Comparison of ENCODE assay signal across 24 cellular contexts in the genomic region with DNA sequence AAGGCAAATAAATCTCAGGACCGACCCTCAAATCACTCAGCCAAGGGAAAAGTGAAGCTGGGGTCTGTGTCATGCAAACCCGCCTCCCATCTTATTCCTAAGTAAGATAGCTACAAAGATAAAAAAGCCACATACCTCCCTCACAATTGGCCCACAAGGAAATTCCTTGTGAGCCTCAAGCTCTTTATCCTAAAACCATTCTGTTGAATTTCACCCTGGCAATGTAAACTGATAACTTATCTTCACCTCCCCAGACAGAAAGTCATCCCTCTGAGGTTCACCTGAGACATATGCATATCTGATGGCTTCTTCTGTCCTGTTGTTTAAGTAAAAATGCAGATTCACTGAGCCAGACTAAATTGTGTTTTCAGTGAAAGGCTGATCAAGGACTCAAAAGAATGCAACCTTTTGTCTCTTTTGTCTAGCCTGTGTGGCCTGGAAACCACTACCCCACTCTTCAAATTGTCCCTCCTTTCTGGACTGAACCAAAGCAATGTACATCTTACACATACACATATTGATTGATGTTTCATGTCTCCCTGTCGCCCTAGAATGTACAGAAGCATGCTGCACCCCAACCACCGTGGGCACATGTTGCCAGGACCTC.
"Had no signal": no experiment of that assay in that cellular context is flagged by ENCODE, and none has a peak within 500 bp of the region (broad histone marks: within the 10 kb centered on the region; RNA-seq: fewer than 3 reads in every experiment).

No MANE protein-coding gene starts in this region.

- H3K36me3 Mint-ChIP-seq: activated CD4-positive, alpha-beta memory T cell treated with anti-CD3 and anti-CD28 coated beads for 36 hours; activated naive CD4-positive, alpha-beta T cell treated with anti-CD3 and anti-CD28 coated beads, Interleukin-2, amount 50 U/mL, for 72 hours; stimulated activated memory B cell treated with anti-CD40 and anti-IgM and Interleukin-4, amounts not matched to agents 10 μg/mL and 1 μg/mL and 100 μg/mL, for 72 hours had no signal

- H3K27me3 Mint-ChIP-seq: activated CD4-positive, alpha-beta memory T cell treated with anti-CD3 and anti-CD28 coated beads for 36 hours; activated CD4-positive, alpha-beta T cell treated with anti-CD3 and anti-CD28 coated beads for 36 hours; stimulated activated memory B cell treated with anti-CD40 and anti-IgM and Interleukin-4, amounts not matched to agents 10 μg/mL and 1 μg/mL and 100 μg/mL, for 72 hours had no signal

- H3K27ac ChIP-seq: adrenal gland, lower lobe of right lung, ovary, right lobe of liver, thoracic aorta, upper lobe of right lung, WERI-Rb-1 had no signal

- H3K4me1 Mint-ChIP-seq: activated CD4-positive, alpha-beta T cell treated with anti-CD3 and anti-CD28 coated beads for 36 hours; stimulated activated memory B cell treated with anti-CD40 and anti-IgM and Interleukin-4, amounts not matched to agents 10 μg/mL and 1 μg/mL and 100 μg/mL, for 72 hours had no signal

- ATAC-seq: activated CD4-positive, alpha-beta T cell treated with anti-CD3 and anti-CD28 coated beads for 36 hours; activated naive CD4-positive, alpha-beta T cell treated with anti-CD3 and anti-CD28 coated beads, Interleukin-2, amount 50 U/mL, for 72 hours; lower lobe of right lung; right lobe of liver; stimulated activated memory B cell treated with anti-CD40 and anti-IgM and Interleukin-4, amounts not matched to agents 10 μg/mL and 1 μg/mL and 100 μg/mL, for 72 hours; upper lobe of right lung had no signal

- H3K9me3 ChIP-seq: adrenal gland, lower lobe of right lung, ovary, right lobe of liver, thoracic aorta, upper lobe of right lung had no signal

- H3K4me2 ChIP-seq: smooth muscle cell had no signal

- H3K9me3 Mint-ChIP-seq: activated naive CD4-positive, alpha-beta T cell treated with anti-CD3 and anti-CD28 coated beads, Interleukin-2, amount 50 U/mL, for 72 hours; stimulated activated memory B cell treated with anti-CD40 and anti-IgM and Interleukin-4, amounts not matched to agents 10 μg/mL and 1 μg/mL and 100 μg/mL, for 72 hours; T-helper 1 cell treated with Interleukin-12 subunit alpha and Interleukin-12 subunit beta and Interleukin-4 antibody, amounts not matched to agents 30 μg/mL and 1 μg/mL, for 36 hours had no signal

- H3K4me3 Mint-ChIP-seq: activated CD4-positive, alpha-beta memory T cell treated with anti-CD3 and anti-CD28 coated beads for 36 hours; activated CD4-positive, alpha-beta T cell treated with anti-CD3 and anti-CD28 coated beads for 36 hours; activated T-helper 1 cell treated with anti-CD3 and anti-CD28 coated beads, Interleukin-12 subunit alpha, Interleukin-12 subunit beta, Interleukin-2, Interleukin-4 antibody, amounts not matched to agents 30 ng/mL and 10 ng/mL and 1 ng/mL, durations not matched to agents 14 hours and 24 hours and 36 hours; dendritic cell treated with granulocyte-macrophage colony-stimulating factor and Interleukin-4, amounts not matched to agents 40 ng/mL and 50 ng/mL, for 4 days; stimulated activated memory B cell treated with anti-CD40 and anti-IgM and Interleukin-4, amounts not matched to agents 10 μg/mL and 1 μg/mL and 100 μg/mL, for 72 hours; T-helper 1 cell treated with Interleukin-12 subunit alpha and Interleukin-12 subunit beta and Interleukin-4 antibody, amounts not matched to agents 30 μg/mL and 1 μg/mL, for 36 hours had no signal

- H3K4me1 ChIP-seq: adrenal gland, lower lobe of right lung, right lobe of liver, upper lobe of right lung had no signal

- FAIRE-seq: astrocyte, endothelial cell of umbilical vein, keratinocyte had no signal

- H3K4me3 ChIP-seq: adrenal gland, lower lobe of right lung, ovary, right lobe of liver, smooth muscle cell, thoracic aorta, upper lobe of right lung had no signal

- H3K27me3 ChIP-seq: adrenal gland, ovary, right lobe of liver, upper lobe of right lung had no signal

- H3K27ac Mint-ChIP-seq: activated CD4-positive, alpha-beta memory T cell treated with anti-CD3 and anti-CD28 coated beads for 36 hours; activated CD4-positive, alpha-beta T cell treated with anti-CD3 and anti-CD28 coated beads for 36 hours; activated naive CD4-positive, alpha-beta T cell treated with anti-CD3 and anti-CD28 coated beads, Interleukin-2, amount 50 U/mL, for 72 hours; activated T-helper 1 cell treated with anti-CD3 and anti-CD28 coated beads, Interleukin-12 subunit alpha, Interleukin-12 subunit beta, Interleukin-2, Interleukin-4 antibody, amounts not matched to agents 30 ng/mL and 10 ng/mL and 1 ng/mL, durations not matched to agents 14 hours and 24 hours and 36 hours; dendritic cell treated with granulocyte-macrophage colony-stimulating factor and Interleukin-4, amounts not matched to agents 40 ng/mL and 50 ng/mL, for 4 days; stimulated activated memory B cell treated with anti-CD40 and anti-IgM and Interleukin-4, amounts not matched to agents 10 μg/mL and 1 μg/mL and 100 μg/mL, for 72 hours; T-helper 1 cell treated with Interleukin-12 subunit alpha and Interleukin-12 subunit beta and Interleukin-4 antibody, amounts not matched to agents 30 μg/mL and 1 μg/mL, for 36 hours had no signal

- DNase-seq: activated CD4-positive, alpha-beta memory T cell treated with anti-CD3 and anti-CD28 coated beads for 36 hours; activated CD4-positive, alpha-beta T cell treated with anti-CD3 and anti-CD28 coated beads for 36 hours; activated gamma-delta T cell treated with Interleukin-2 at 50 U/mL for 16 hours; activated T-cell treated with anti-CD3 and anti-CD28 coated beads for 4 hours; adrenal gland; effector CD8-positive, alpha-beta T cell; hippocampal formation; lower lobe of right lung; midbrain; ovary; right lobe of liver; stimulated activated CD4-positive, alpha-beta T cell treated with anti-CD3 and anti-CD28 coated beads, Interleukin-4, amount 100 ng/mL, for 4 hours; upper lobe of right lung; WERI-Rb-1 had no signal

- H3K36me3 ChIP-seq: adrenal gland, lower lobe of right lung, ovary, right lobe of liver, thoracic aorta, upper lobe of right lung, WERI-Rb-1 had no signal
